14 cellular contexts compared by ENCODE assay signal in genomic region chr1:119595606-119596005, GRCh38. TPM values are rescaled to one million over a fixed set of nuclear protein-coding genes. Genes with fewer than 3 reads are reported as not detected.
A peak's percentile ranks its signal among the peaks of the same experiment; 100 is the strongest.
DNase-seq lines count a peak whose midpoint lies in the region; ATAC-seq and TF ChIP-seq lines count a peak whose summit lies in the region.
"Had no signal": no experiment of that assay in that cellular context is flagged by ENCODE, and none has a peak within 500 bp of the region (broad histone marks: within the 10 kb centered on the region; RNA-seq: fewer than 3 reads in every experiment).

No MANE protein-coding gene starts in this region.

- in situ Hi-C loops in brain microvascular endothelial cell (cut with HindIII; ENCODE audit: low pct_ligation_motif_present, low sequenced_read_pairs) = no loop called here

- H3K36me3 ChIP-seq in brain microvascular endothelial cell (replicated peaks) = no peaks in the 10 kb centered on the region
- H3K36me3 ChIP-seq: BE2C had no signal

- TF ChIP-seq CTCF in brain microvascular endothelial cell (IDR thresholded peaks at IDR 0.05; ENCODE audit: low read depth, low read length, missing control alignments) = no peak

- no peak for ATAC-seq in left ventricle myocardium superior
- ATAC-seq: CD8-positive, alpha-beta T cell; HCT116 had no signal

- no peak overlapping the region for H3K4me3 ChIP-seq in brain microvascular endothelial cell (ENCODE audit: low read depth, low read length)
- H3K4me3 ChIP-seq: GM23248 had no signal

- DNase-seq in HT1080 (ENCODE audit: low read depth) (peak; percentile 53), epidermal melanocyte (ENCODE audit: insufficient read length, low spot score) (peak; percentile 37), medulla oblongata (ENCODE audit: extremely low spot score) (peak; percentile 54), substantia nigra (lab: John Stamatoyannopoulos, UW) (peak in 1 of 49 donors; percentile 9), SKM-1 (lab: John Stamatoyannopoulos, UW; ENCODE audit: unreplicated experiment) (no peak), mesenteric fat pad (ENCODE audit: low spot score) (no peak), brain microvascular endothelial cell (no peak), left ventricle myocardium superior (no peak)
- DNase-seq: BE2C; CD8-positive, alpha-beta T cell; DMS53; GF-D8; GM23248 had no signal

- intact Hi-C loops in left ventricle myocardium superior (cut with micrococcal nuclease) = no loop called here

- no peaks in the 10 kb centered on the region for H3K27me3 ChIP-seq in brain microvascular endothelial cell (replicated peaks)
- H3K27me3 ChIP-seq: BE2C had no signal

- peak overlapping the region; percentile 53 for H3K27ac ChIP-seq in substantia nigra (ENCODE audit: low read depth, low read length, poor library complexity, severe bottlenecking)
- H3K27ac ChIP-seq in brain microvascular endothelial cell = no peak overlapping the region
- H3K27ac ChIP-seq: GM23248 had no signal

RNA-seq across cellular contexts. Expression of gene ZNF697, which starts 52.5 kb away (rescaled TPM):
- 16.2 and 17.6 TPM in 2 replicates for total RNA-seq in HT1080 (2014; rRNA removed; shearing (Covaris generic))
- 17.3 and 20.9 TPM in 2 replicates for polyA plus RNA-seq in HT1080 (2015; cell fraction: cytosol; rRNA removed)
- 27.0 and 33.5 TPM in 2 replicates for polyA plus RNA-seq in HT1080 (2015; cell fraction: nucleus; rRNA removed)
- total RNA-seq in mesenteric fat pad (11.0 TPM), left ventricle myocardium superior (11.5 TPM)
- total RNA-seq: CD8-positive, alpha-beta T cell had no signal

Comparison
In these comparisons a context has a peak if more than half of its experiments do, and no peak if none do; other contexts are left out.
1. DNase-seq: peak in HT1080 (single experiment), epidermal melanocyte (single experiment) and medulla oblongata (single experiment); none in SKM-1 (single experiment), mesenteric fat pad (single experiment), brain microvascular endothelial cell (single experiment) and left ventricle myocardium superior (single experiment).